10 cellular contexts compared by ENCODE assay signal in the genomic region with DNA sequence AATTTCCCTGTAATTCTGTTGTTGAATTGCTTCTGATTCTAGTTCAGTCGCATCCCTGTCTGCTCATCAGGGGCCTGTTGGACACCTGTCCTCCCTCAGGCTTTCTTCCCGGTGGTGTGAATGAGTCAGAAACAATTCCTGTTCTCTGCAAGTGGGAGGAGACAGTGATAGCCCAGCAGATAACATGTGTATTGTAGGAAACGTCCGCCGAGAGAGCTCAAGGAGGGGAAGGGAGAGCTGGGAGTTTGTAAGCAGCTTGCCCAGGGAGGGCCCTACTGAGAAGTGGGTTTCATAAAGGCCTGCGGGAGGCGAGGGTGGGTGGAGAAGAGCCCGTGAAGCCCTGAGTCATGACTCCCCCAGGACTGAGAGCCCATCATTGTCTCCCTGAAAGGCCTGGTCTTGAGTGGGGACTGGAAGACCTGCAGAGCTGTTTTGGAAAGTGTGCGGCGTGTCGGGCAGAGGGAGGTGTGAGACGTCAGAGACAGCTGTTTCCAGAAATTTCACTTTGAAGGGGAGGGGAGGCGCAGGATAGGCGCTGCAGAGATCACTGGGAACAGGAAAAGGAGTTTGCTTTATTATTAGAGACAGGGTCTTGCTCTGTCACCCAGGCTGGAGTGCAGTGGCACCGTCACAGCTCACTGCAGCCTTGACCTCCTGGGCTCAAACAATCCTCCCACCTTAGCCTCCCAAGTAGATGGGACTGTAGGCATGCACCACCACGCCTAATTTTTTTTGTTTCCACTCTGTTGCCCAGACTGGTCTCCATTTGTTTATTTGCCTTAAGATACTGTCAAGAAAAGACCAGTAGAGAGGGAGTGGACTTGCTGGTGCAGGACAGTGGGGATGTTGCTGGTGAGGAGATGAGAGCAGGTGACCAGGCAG. TPM values are rescaled to one million over a fixed set of nuclear protein-coding genes. Genes with fewer than 3 reads are reported as not detected.
DNase-seq lines count a peak whose midpoint lies in the region; ATAC-seq and TF ChIP-seq lines count a peak whose summit lies in the region.
"Had no signal": no experiment of that assay in that cellular context is flagged by ENCODE, and none has a peak within 500 bp of the region (broad histone marks: within the 10 kb centered on the region; RNA-seq: fewer than 3 reads in every experiment).

No MANE protein-coding gene starts in this region.

- H3K4me3 Mint-ChIP-seq in mesothelial cell of epicardium: no peak overlapping the region

- H3K9me3 Mint-ChIP-seq in mesothelial cell of epicardium: no peaks in the 10 kb centered on the region

- no peak for ATAC-seq in HG02571 (IDR thresholded peaks at IDR 0.05; ENCODE audit: unreplicated experiment)
- no peak for ATAC-seq in GM21367 (IDR thresholded peaks at IDR 0.05; ENCODE audit: unreplicated experiment)
- ATAC-seq in GM19023 (IDR thresholded peaks at IDR 0.05; ENCODE audit: unreplicated experiment): no peak
- ATAC-seq: gastroesophageal sphincter had no signal

- H3K27ac Mint-ChIP-seq in mesothelial cell of epicardium: peak overlapping the region; percentile 82

- no peak for TF ChIP-seq CTCF in mesothelial cell of epicardium (IDR thresholded peaks at IDR 0.05; ENCODE audit: unreplicated experiment)

- H3K27me3 Mint-ChIP-seq in mesothelial cell of epicardium (ENCODE audit: low read depth): no peaks in the 10 kb centered on the region

- H3K36me3 Mint-ChIP-seq in mesothelial cell of epicardium: peaks cover 49% of the 10 kb centered on the region

- H3K4me1 Mint-ChIP-seq in mesothelial cell of epicardium: peaks cover 23% of the 10 kb centered on the region

- DNase-seq in COR-L47 (lab: John Stamatoyannopoulos, UW) (peak; percentile 39), NCI-H146 (lab: John Stamatoyannopoulos, UW) (peak; percentile 56), cerebellar cortex (ENCODE audit: low spot score) (peak; percentile 2), mesothelial cell of epicardium (ENCODE audit: low spot score in 2 of 2, unreplicated experiment in 2 of 2) (no peak), medulla oblongata (ENCODE audit: extremely low spot score) (no peak)
- DNase-seq: NCI-H2029 treated with DMSO at 0.1 percent for 48 hours had no signal

RNA-seq across cellular contexts. Expression of a gene that starts 35.3 kb away (rescaled TPM):
- 67.8 to 71.8 TPM (median 71.0 TPM) in 3 replicates for total RNA-seq in mesothelial cell of epicardium

RNA-seq across cellular contexts. Expression of a gene that starts 38.7 kb away (rescaled TPM):
- total RNA-seq in mesothelial cell of epicardium: 0.18 to 0.43 TPM (median 0.25 TPM) in 3 replicates
- total RNA-seq: gastroesophageal sphincter had no signal

RNA-seq across cellular contexts. Expression of a gene that starts 40.1 kb away (rescaled TPM):
- total RNA-seq in mesothelial cell of epicardium: 94.8 to 110 TPM (median 98.2 TPM) in 3 replicates

RNA-seq across cellular contexts. Expression of a gene that starts 49.5 kb away (rescaled TPM):
- 0.18 to 0.73 TPM (median 0.25 TPM) in 3 replicates for total RNA-seq in mesothelial cell of epicardium

RNA-seq across cellular contexts. Expression of a gene that starts 59.9 kb away (rescaled TPM):
- total RNA-seq in mesothelial cell of epicardium: 0.52 to 0.65 TPM (median 0.62 TPM) in 3 replicates
- total RNA-seq: gastroesophageal sphincter had no signal

Comparison
In these comparisons a context has a peak if more than half of its experiments do, and no peak if none do; other contexts are left out.
1. DNase-seq: peak in COR-L47 (single experiment), NCI-H146 (single experiment) and cerebellar cortex (single experiment); none in mesothelial cell of epicardium (0 of 2) and medulla oblongata (single experiment).